ENCODE assay signal across 27 cellular contexts in genomic region chr3:114525278-114525677, GRCh38.
DNase-seq lines count a peak whose midpoint lies in the region; ATAC-seq, FAIRE-seq and TF ChIP-seq lines count a peak whose summit lies in the region.
"Had no signal": no experiment of that assay in that cellular context is flagged by ENCODE, and none has a peak within 500 bp of the region (broad histone marks: within the 10 kb centered on the region; RNA-seq: fewer than 3 reads in every experiment).

No MANE protein-coding gene starts in this region.

- dilution Hi-C loops in IMR-90 (cut with HindIII; ENCODE audit: low sequenced_read_pairs, unreplicated experiment) = no loop called here

- TF ChIP-seq POLR2A in A549 (IDR thresholded peaks at IDR 0.05; ENCODE audit: low read length) = no peak
- TF ChIP-seq POLR2A in IMR-90 (IDR thresholded peaks at IDR 0.05; ENCODE audit: low read depth, low read length) = no peak
- no peak for TF ChIP-seq POLR2A in stomach (IDR thresholded peaks at IDR 0.05)

- H3K4ac ChIP-seq in IMR-90 (ENCODE audit: low read depth, low read length) = no peak overlapping the region

- no peak overlapping the region for H4K91ac ChIP-seq in IMR-90 (ENCODE audit: insufficient read depth, low read depth, low read length)

- peak; percentile 68 for FAIRE-seq in A549 (lab: Jason Lieb, UNC)
- FAIRE-seq: A204.1, D721Med, GM12891, GM18507, H1 had no signal

- H3K27me3 ChIP-seq in IMR-90 (ENCODE audit: control insufficient read depth, insufficient read depth, low read length) (no peaks in the 10 kb centered on the region), stomach (no peaks in the 10 kb centered on the region)
- H3K27me3 ChIP-seq: BE2C; BLaER1 treated with 17β-estradiol and CSF1 and Interleukin-3, amounts not matched to agents 10 nM and 100 nM had no signal

- H3K56ac ChIP-seq in IMR-90 (ENCODE audit: extremely low read depth, insufficient read depth, low read length) = no peak overlapping the region

- H4K8ac ChIP-seq in IMR-90 (ENCODE audit: low read depth in 2 of 2, low read length in 2 of 2) = no peak overlapping the region

- peaks cover 5 to 22% of the 10 kb centered on the region in 2 experiments for H3K79me1 ChIP-seq in IMR-90 (ENCODE audit: low read depth in 1 of 2, low read length in 2 of 2)

- no peak overlapping the region for H3K9ac ChIP-seq in IMR-90 (ENCODE audit: low read depth, low read length)
- H3K9ac ChIP-seq: BLaER1 treated with 17β-estradiol and CSF1 and Interleukin-3, amounts not matched to agents 10 nM and 100 nM had no signal

- no peak overlapping the region for H3K4me2 ChIP-seq in A549
- no peak overlapping the region for H3K4me2 ChIP-seq in IMR-90 (ENCODE audit: low read depth, low read length)
- H3K4me2 ChIP-seq: BLaER1 treated with 17β-estradiol and CSF1 and Interleukin-3, amounts not matched to agents 10 nM and 100 nM had no signal

- WGBS in A549 (ENCODE audit: missing lambda C conversion rate) = 91% methylated on average over 2 of the region's 2 CpGs
- no CpG with 5 or more reads among the region's 2 CpGs for WGBS in IMR-90 (ENCODE audit: extremely low coverage in 2 of 2, insufficient read length in 1 of 2), 2 experiments
- 93 to 97% (median 95%) methylated on average over 2 of the region's 2 CpGs for WGBS in stomach, 5 donors

- H3K23ac ChIP-seq in IMR-90 (ENCODE audit: low read depth, low read length) = no peak overlapping the region

- H2BK120ac ChIP-seq in IMR-90 (ENCODE audit: low read depth, low read length) = no peak overlapping the region

- H3K36me3 ChIP-seq in IMR-90 (ENCODE audit: control insufficient read depth, insufficient read depth, low read length) (no peaks in the 10 kb centered on the region), stomach (no peaks in the 10 kb centered on the region)
- H3K36me3 ChIP-seq: BE2C; BLaER1 treated with 17β-estradiol and CSF1 and Interleukin-3, amounts not matched to agents 10 nM and 100 nM had no signal

- intact Hi-C loops in IMR-90 (cut with micrococcal nuclease) = no loop called here
- intact Hi-C loops in stomach (cut with DNase I; ENCODE audit: low total_unique reads) = no loop called here
- intact Hi-C loops in activated naive CD4-positive, alpha-beta T cell treated with anti-CD3 and anti-CD28 coated beads for 36 hours (cut with micrococcal nuclease) = no loop called here

- no peak overlapping the region for H2BK15ac ChIP-seq in IMR-90 (ENCODE audit: low read depth, low read length)

- H2BK20ac ChIP-seq in IMR-90 (ENCODE audit: low read depth, low read length) = no peak overlapping the region

- H3K9me1 ChIP-seq in IMR-90 (ENCODE audit: insufficient read depth, low read length) = no peaks in the 10 kb centered on the region

- H3K4me3 Mint-ChIP-seq in activated naive CD4-positive, alpha-beta T cell treated with anti-CD3 and anti-CD28 coated beads for 36 hours = no peak overlapping the region
- H3K4me3 Mint-ChIP-seq: CD14-positive monocyte; CD4-positive, alpha-beta T cell; CD8-positive, alpha-beta memory T cell had no signal

- H3K27ac ChIP-seq in A549 = no peak overlapping the region
- no peak overlapping the region; the same call in 1 of the 2 replicates for H3K27ac ChIP-seq in IMR-90 (ENCODE audit: insufficient read depth, low read length)
- H3K27ac ChIP-seq in stomach = no peak overlapping the region
- H3K27ac ChIP-seq: 22Rv1; BLaER1 treated with 17β-estradiol and CSF1 and Interleukin-3, amounts not matched to agents 10 nM and 100 nM had no signal

- CTCF ChIA-PET in A549 (lab: Yijun Ruan, JAX) = interaction anchor here (0.8 to 1.2 kb wide), 2 partner anchors 11 to 107 kb away, joined by 3 to 4 read pairs; no protein-coding TSS in a partner anchor
- CTCF ChIA-PET in IMR-90 (lab: Yijun Ruan, JAX) = no interaction called here
- CTCF ChIA-PET in activated naive CD4-positive, alpha-beta T cell treated with anti-CD3 and anti-CD28 coated beads for 36 hours (lab: Charles Lee) = interaction anchor here (1.2 to 1.4 kb wide), 2 partner anchors 16 to 141 kb away, joined by 3 read pairs; no protein-coding TSS in a partner anchor

- no peak for TF ChIP-seq CTCF in A549 (IDR thresholded peaks at IDR 0.05)
- no peak for TF ChIP-seq CTCF in IMR-90 (conservative IDR thresholded peaks at IDR 0.05; ENCODE audit: low read depth, low read length)
- no peak for TF ChIP-seq CTCF in choroid plexus epithelial cell (conservative IDR thresholded peaks at IDR 0.05; ENCODE audit: low read depth, low read length)
- TF ChIP-seq CTCF in stomach (IDR thresholded peaks at IDR 0.05) = no peak

- H3K14ac ChIP-seq in IMR-90 (replicated peaks; ENCODE audit: low read depth, low read length) = no peak overlapping the region

- H3K4me1 Mint-ChIP-seq in activated naive CD4-positive, alpha-beta T cell treated with anti-CD3 and anti-CD28 coated beads for 36 hours (ENCODE audit: low read depth) = no peaks in the 10 kb centered on the region
- H3K4me1 Mint-ChIP-seq: CD14-positive monocyte; CD8-positive, alpha-beta memory T cell had no signal

- no peak overlapping the region; the same call in 1 of the 2 replicates for H3K18ac ChIP-seq in IMR-90 (ENCODE audit: low read depth, low read length)

- no peak for DNase-seq in A549 (ENCODE audit: low read depth in 1 of 2, low spot score in 1 of 2)
- peak; percentile 60 for DNase-seq in IMR-90
- peak; percentile 29 for DNase-seq in choroid plexus epithelial cell (ENCODE audit: low read depth)
- DNase-seq in iris pigment epithelial cell (ENCODE audit: low read depth) = peak; percentile 66
- DNase-seq in LoVo (ENCODE audit: low spot score) = no peak
- DNase-seq in cerebellum (ENCODE audit: low spot score) = no peak
- DNase-seq in stomach = no peak
- no peak for DNase-seq in activated naive CD4-positive, alpha-beta T cell treated with anti-CD3 and anti-CD28 coated beads for 36 hours
- DNase-seq: ACHN; AML-193; BE2C; CD4-positive, alpha-beta T cell; CD8-positive, alpha-beta memory T cell; DMS 273 treated with DMSO at 0.1 percent for 48 hours; DMS53; DMS79 treated with DMSO at 0.1 percent for 48 hours; GF-D8; H7 had no signal

- H2AK9ac ChIP-seq in IMR-90 (replicated peaks; ENCODE audit: low read depth, low read length, poor library complexity) = no peak overlapping the region

- no peak overlapping the region for H2BK5ac ChIP-seq in IMR-90 (ENCODE audit: low read depth, low read length, poor library complexity, severe bottlenecking)

- no peak overlapping the region for H2AFZ ChIP-seq in IMR-90 (replicated peaks; ENCODE audit: low read length, poor library complexity)

- no peak for TF ChIP-seq EP300 in A549 (IDR thresholded peaks at IDR 0.05)
- TF ChIP-seq EP300 in stomach (IDR thresholded peaks at IDR 0.05) = no peak

- no peaks in the 10 kb centered on the region for H3K27me3 Mint-ChIP-seq in activated naive CD4-positive, alpha-beta T cell treated with anti-CD3 and anti-CD28 coated beads for 36 hours (ENCODE audit: low read depth)
- H3K27me3 Mint-ChIP-seq: CD4-positive, alpha-beta T cell; CD8-positive, alpha-beta memory T cell had no signal

- H3K4me1 ChIP-seq in A549 (no peaks in the 10 kb centered on the region), IMR-90 (ENCODE audit: control insufficient read depth, insufficient read depth, low read length) (no peaks in the 10 kb centered on the region), stomach (no peaks in the 10 kb centered on the region)
- H3K4me1 ChIP-seq: BE2C; BLaER1 treated with 17β-estradiol and CSF1 and Interleukin-3, amounts not matched to agents 10 nM and 100 nM had no signal

- ATAC-seq in A549 (no peak), IMR-90 (ENCODE audit: low read depth) (peak; percentile 63)
- ATAC-seq: HCT116 had no signal

- TF ChIP-seq RAD21 in A549 (conservative IDR thresholded peaks at IDR 0.05 in 1 of 2, IDR thresholded peaks at IDR 0.05 in 1 of 2) = no peak
- no peak for TF ChIP-seq RAD21 in IMR-90 (IDR thresholded peaks at IDR 0.05; ENCODE audit: low read length)

- in situ Hi-C loops in IMR-90 (cut with MboI; ENCODE audit: low sequenced_read_pairs) = no loop called here

- H3K27ac Mint-ChIP-seq in activated naive CD4-positive, alpha-beta T cell treated with anti-CD3 and anti-CD28 coated beads for 36 hours = no peak overlapping the region
- H3K27ac Mint-ChIP-seq: CD14-positive monocyte; CD4-positive, alpha-beta T cell; CD8-positive, alpha-beta memory T cell had no signal

- POLR2A ChIA-PET in A549 (lab: Yijun Ruan, JAX) (no interaction called here), IMR-90 (lab: Charles Lee; ENCODE audit: unreplicated experiment) (no interaction called here)

- H3K9me3 Mint-ChIP-seq in activated naive CD4-positive, alpha-beta T cell treated with anti-CD3 and anti-CD28 coated beads for 36 hours = no peaks in the 10 kb centered on the region
- H3K9me3 Mint-ChIP-seq: CD14-positive monocyte; CD4-positive, alpha-beta T cell; CD8-positive, alpha-beta memory T cell had no signal

- no peak overlapping the region; the same call in 1 of the 2 replicates for H4K5ac ChIP-seq in IMR-90 (ENCODE audit: low read depth, low read length)

- no peaks in the 10 kb centered on the region for H3K36me3 Mint-ChIP-seq in activated naive CD4-positive, alpha-beta T cell treated with anti-CD3 and anti-CD28 coated beads for 36 hours (ENCODE audit: low read depth)
- H3K36me3 Mint-ChIP-seq: CD14-positive monocyte had no signal

- H2AK5ac ChIP-seq in IMR-90 (ENCODE audit: low read depth, low read length) = no peak overlapping the region

- H3K4me3 ChIP-seq in A549 = no peak overlapping the region
- no peak overlapping the region for H3K4me3 ChIP-seq in IMR-90 (ENCODE audit: insufficient read depth, low read depth, low read length)
- H3K4me3 ChIP-seq in choroid plexus epithelial cell (ENCODE audit: low read depth, low read length) = no peak overlapping the region
- no peak overlapping the region for H3K4me3 ChIP-seq in stomach
- H3K4me3 ChIP-seq: BLaER1 treated with 17β-estradiol and CSF1 and Interleukin-3, amounts not matched to agents 10 nM and 100 nM had no signal

- BruUV-seq in IMR-90 (replicated peaks; lab: Mats Ljungman, UMichigan) = no TSS peak

- no peaks in the 10 kb centered on the region for H3K9me3 ChIP-seq in A549
- no peaks in the 10 kb centered on the region for H3K9me3 ChIP-seq in IMR-90 (ENCODE audit: control insufficient read depth, insufficient read depth, low read length)
- no peaks in the 10 kb centered on the region for H3K9me3 ChIP-seq in stomach
- H3K9me3 ChIP-seq: BE2C; BLaER1 treated with 17β-estradiol and CSF1 and Interleukin-3, amounts not matched to agents 10 nM and 100 nM had no signal

- no peaks in the 10 kb centered on the region for H4K20me1 ChIP-seq in IMR-90 (ENCODE audit: insufficient read depth, low read length)
- H4K20me1 ChIP-seq: BLaER1 treated with 17β-estradiol and CSF1 and Interleukin-3, amounts not matched to agents 10 nM and 100 nM had no signal

TF ChIP-seq in A549, 52 proteins besides CTCF, POLR2A, EP300 and RAD21 (continues in another document):
- TF ChIP-seq EHF (CRISPR knock-in tag; IDR thresholded peaks at IDR 0.05) = no peak
- no peak for TF ChIP-seq HOXB5 (CRISPR knock-in tag; IDR thresholded peaks at IDR 0.05)
- no peak for TF ChIP-seq SREBF2 (IDR thresholded peaks at IDR 0.05)
- no peak for TF ChIP-seq JUN (IDR thresholded peaks at IDR 0.05)
- TF ChIP-seq TP53 (CRISPR knock-in tag; IDR thresholded peaks at IDR 0.05) = no peak

Comparison
In these comparisons a context has a peak if more than half of its experiments do, and no peak if none do; other contexts are left out.
1. DNase-seq: peak in IMR-90 (single experiment), choroid plexus epithelial cell (single experiment) and iris pigment epithelial cell (single experiment); none in A549 (0 of 2), LoVo (single experiment), cerebellum (single experiment), stomach (single experiment) and activated naive CD4-positive, alpha-beta T cell treated with anti-CD3 and anti-CD28 coated beads for 36 hours (single experiment).